Comparison of ENCODE assay signal across 2 cellular contexts in the genomic region with DNA sequence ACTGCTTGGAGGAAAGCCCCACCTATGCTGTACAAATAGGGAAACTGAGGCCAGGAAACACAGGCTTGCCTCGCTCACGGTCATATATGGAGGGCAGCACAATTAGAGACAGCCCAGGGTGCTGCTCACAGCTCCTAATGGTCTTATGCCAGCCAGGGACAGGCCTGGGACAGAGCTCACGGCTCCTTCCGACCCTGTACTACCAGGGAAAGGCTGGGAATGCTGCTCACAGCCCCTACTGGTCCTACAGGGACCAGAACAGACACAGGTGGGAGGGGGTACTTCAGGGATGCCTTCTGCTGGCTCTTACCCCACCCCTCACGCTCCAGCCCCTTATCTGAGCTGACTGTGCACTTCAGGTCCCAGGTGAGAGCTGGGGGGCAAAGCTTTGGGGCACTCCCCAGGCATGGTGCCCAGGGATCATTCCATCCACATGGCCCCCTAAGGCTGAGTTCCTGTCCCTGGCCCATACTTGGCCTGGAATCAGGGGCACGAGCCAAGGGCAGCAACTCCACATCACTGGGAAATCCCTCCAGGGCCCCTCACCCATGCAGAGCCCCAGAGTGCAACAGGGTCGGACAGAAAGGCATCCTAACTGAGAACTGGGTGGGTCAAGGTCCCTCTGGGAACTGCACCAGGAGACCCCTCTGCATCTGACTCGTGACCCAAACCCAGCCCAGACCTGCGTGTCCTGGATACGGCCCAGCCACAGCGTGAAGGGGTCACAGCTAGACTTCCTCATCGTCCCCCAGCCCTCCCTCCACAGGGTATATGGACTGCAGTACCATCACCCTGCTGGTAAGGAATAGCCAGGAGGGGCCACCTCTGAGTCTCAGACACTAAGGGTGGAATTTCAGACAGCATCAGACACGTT.
TF ChIP-seq lines count a peak whose summit lies in the region.

No MANE protein-coding gene starts in this region.

TF ChIP-seq in IMR-90, 13 proteins besides CTCF, POLR2A, EP300 and RAD21:
- TF ChIP-seq FOS (IDR thresholded peaks at IDR 0.05; ENCODE audit: low read depth, low read length) (no peak), RCOR1 (IDR thresholded peaks at IDR 0.05; ENCODE audit: insufficient replicate concordance, low read length) (no peak), MXI1 (IDR thresholded peaks at IDR 0.05; ENCODE audit: borderline replicate concordance, low read depth, low read length) (no peak), MAFK (IDR thresholded peaks at IDR 0.05; ENCODE audit: low read depth, low read length) (no peak), BHLHE40 (IDR thresholded peaks at IDR 0.05; ENCODE audit: low read depth, low read length) (no peak)
- TF ChIP-seq, protein P1, sequence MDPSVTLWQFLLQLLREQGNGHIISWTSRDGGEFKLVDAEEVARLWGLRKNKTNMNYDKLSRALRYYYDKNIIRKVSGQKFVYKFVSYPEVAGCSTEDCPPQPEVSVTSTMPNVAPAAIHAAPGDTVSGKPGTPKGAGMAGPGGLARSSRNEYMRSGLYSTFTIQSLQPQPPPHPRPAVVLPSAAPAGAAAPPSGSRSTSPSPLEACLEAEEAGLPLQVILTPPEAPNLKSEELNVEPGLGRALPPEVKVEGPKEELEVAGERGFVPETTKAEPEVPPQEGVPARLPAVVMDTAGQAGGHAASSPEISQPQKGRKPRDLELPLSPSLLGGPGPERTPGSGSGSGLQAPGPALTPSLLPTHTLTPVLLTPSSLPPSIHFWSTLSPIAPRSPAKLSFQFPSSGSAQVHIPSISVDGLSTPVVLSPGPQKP (IDR thresholded peaks at IDR 0.05; ENCODE audit: borderline replicate concordance, low read depth, low read length) = no peak

TF ChIP-seq in WTC11, 78 proteins besides CTCF, POLR2A, EP300 and RAD21:
- TF ChIP-seq SMAD4 (CRISPR knock-in tag; IDR thresholded peaks at IDR 0.05) = no peak
- no peak for TF ChIP-seq MYBL2 (CRISPR knock-in tag; IDR thresholded peaks at IDR 0.05)
- TF ChIP-seq ZNF219 (CRISPR knock-in tag; IDR thresholded peaks at IDR 0.05; ENCODE audit: borderline replicate concordance) = no peak
- no peak for TF ChIP-seq ZNF138 (CRISPR knock-in tag; conservative IDR thresholded peaks at IDR 0.05)
- no peak for TF ChIP-seq TEAD1 (CRISPR knock-in tag; IDR thresholded peaks at IDR 0.05)
- TF ChIP-seq ZNF532 (CRISPR knock-in tag; IDR thresholded peaks at IDR 0.05; ENCODE audit: borderline replicate concordance) = no peak
- TF ChIP-seq, protein P2, sequence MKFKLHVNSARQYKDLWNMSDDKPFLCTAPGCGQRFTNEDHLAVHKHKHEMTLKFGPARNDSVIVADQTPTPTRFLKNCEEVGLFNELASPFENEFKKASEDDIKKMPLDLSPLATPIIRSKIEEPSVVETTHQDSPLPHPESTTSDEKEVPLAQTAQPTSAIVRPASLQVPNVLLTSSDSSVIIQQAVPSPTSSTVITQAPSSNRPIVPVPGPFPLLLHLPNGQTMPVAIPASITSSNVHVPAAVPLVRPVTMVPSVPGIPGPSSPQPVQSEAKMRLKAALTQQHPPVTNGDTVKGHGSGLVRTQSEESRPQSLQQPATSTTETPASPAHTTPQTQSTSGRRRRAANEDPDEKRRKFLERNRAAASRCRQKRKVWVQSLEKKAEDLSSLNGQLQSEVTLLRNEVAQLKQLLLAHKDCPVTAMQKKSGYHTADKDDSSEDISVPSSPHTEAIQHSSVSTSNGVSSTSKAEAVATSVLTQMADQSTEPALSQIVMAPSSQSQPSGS (CRISPR knock-in tag; IDR thresholded peaks at IDR 0.05; ENCODE audit: borderline replicate concordance, low read depth) = no peak
- TF ChIP-seq HMGXB4 (CRISPR knock-in tag; IDR thresholded peaks at IDR 0.05) = no peak
- no peak for TF ChIP-seq PRDM15 (CRISPR knock-in tag; IDR thresholded peaks at IDR 0.05)
- TF ChIP-seq FOXP1 (CRISPR knock-in tag; IDR thresholded peaks at IDR 0.05; ENCODE audit: borderline replicate concordance) = no peak
- no peak for TF ChIP-seq KAT7 (CRISPR knock-in tag; IDR thresholded peaks at IDR 0.05; ENCODE audit: borderline replicate concordance)
- TF ChIP-seq ZNF396 (CRISPR knock-in tag; IDR thresholded peaks at IDR 0.05; ENCODE audit: borderline replicate concordance) = no peak
- TF ChIP-seq, protein P3, sequence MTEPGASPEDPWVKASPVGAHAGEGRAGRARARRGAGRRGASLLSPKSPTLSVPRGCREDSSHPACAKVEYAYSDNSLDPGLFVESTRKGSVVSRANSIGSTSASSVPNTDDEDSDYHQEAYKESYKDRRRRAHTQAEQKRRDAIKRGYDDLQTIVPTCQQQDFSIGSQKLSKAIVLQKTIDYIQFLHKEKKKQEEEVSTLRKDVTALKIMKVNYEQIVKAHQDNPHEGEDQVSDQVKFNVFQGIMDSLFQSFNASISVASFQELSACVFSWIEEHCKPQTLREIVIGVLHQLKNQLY (CRISPR knock-in tag; IDR thresholded peaks at IDR 0.05) = no peak
- TF ChIP-seq EMX1 (CRISPR knock-in tag; IDR thresholded peaks at IDR 0.05) = no peak
- TF ChIP-seq AFF4 (CRISPR knock-in tag; IDR thresholded peaks at IDR 0.05; ENCODE audit: borderline replicate concordance) = no peak
- TF ChIP-seq ATF1 (CRISPR knock-in tag; IDR thresholded peaks at IDR 0.05) = no peak
